ENCODE assay signal across 9 cellular contexts in genomic region chr5:14270212-14270702, GRCh38.
DNase-seq lines count a peak whose midpoint lies in the region; ATAC-seq, FAIRE-seq and TF ChIP-seq lines count a peak whose summit lies in the region.
"Had no signal": no experiment of that assay in that cellular context is flagged by ENCODE, and none has a peak within 500 bp of the region (broad histone marks: within the 10 kb centered on the region; RNA-seq: fewer than 3 reads in every experiment).

No MANE protein-coding gene starts in this region.

- ATAC-seq in GM18867 (IDR thresholded peaks at IDR 0.05; ENCODE audit: unreplicated experiment) (peak; percentile 73), GM12878 (peak; percentile 80)
- no peak for ATAC-seq in effector memory CD8-positive, alpha-beta T cell (replicated peaks)

- peak; percentile 93 for TF ChIP-seq RAD21 in GM12878 (IDR thresholded peaks at IDR 0.05; ENCODE audit: insufficient read depth, low read depth, low read length)

- H3K4me2 ChIP-seq in GM12878 (ENCODE audit: control insufficient read depth, insufficient read depth), result no peak overlapping the region

- TF ChIP-seq CTCF in AG10803 (conservative IDR thresholded peaks at IDR 0.05; ENCODE audit: low read length) (peak; percentile 88), GM12878 (IDR thresholded peaks at IDR 0.05 in 2 of 3, conservative IDR thresholded peaks at IDR 0.05 in 1 of 3; ENCODE audit: control insufficient read depth in 2 of 3, extremely low read depth in 1 of 3, insufficient read depth in 1 of 3, low read depth in 3 of 3, low read length in 3 of 3) (peak; percentile 77 to 78 (median 78))

- BruUV-seq in GM12878 (replicated peaks; lab: Mats Ljungman, UMichigan), result no TSS peak

- RAD21 ChIA-PET in GM12878 (lab: Charles Lee; ENCODE audit: unreplicated experiment), result interaction anchor here (0.7 to 5.6 kb wide), 27 partner anchors 10 to 279 kb away, joined by 3 to 72 read pairs (median 5); partner anchors contain the start of gene TRIO

- no peaks in the 10 kb centered on the region; the same call in 1 of the 2 replicates for H4K20me1 ChIP-seq in GM12878 (ENCODE audit: control insufficient read depth, insufficient read depth)

- no peak for TF ChIP-seq POLR2A in GM12878 (IDR thresholded peaks at IDR 0.05; ENCODE audit: low read depth, low read length)

- H3K36me3 ChIP-seq in GM12878 (ENCODE audit: control insufficient read depth in 2 of 2, insufficient read depth in 2 of 2, low read length in 1 of 2), result peaks cover 3 to 5% of the 10 kb centered on the region in 2 experiments; a peak in 3 of 4 replicates

- no peaks in the 10 kb centered on the region for H3K36me3 Mint-ChIP-seq in immature natural killer cell
- H3K36me3 Mint-ChIP-seq in effector memory CD8-positive, alpha-beta T cell (ENCODE audit: insufficient read depth), result peaks cover 3% of the 10 kb centered on the region
- H3K36me3 Mint-ChIP-seq: natural killer cell treated with Interleukin-12 subunit alpha and Interleukin-12 subunit beta and Interleukin-15 and Interleukin-18, amount 100 ng/mL, for 72 hours had no signal

- H3K4me3 Mint-ChIP-seq in immature natural killer cell, result no peak overlapping the region
- no peak overlapping the region for H3K4me3 Mint-ChIP-seq in effector memory CD8-positive, alpha-beta T cell
- H3K4me3 Mint-ChIP-seq: natural killer cell treated with Interleukin-12 subunit alpha and Interleukin-12 subunit beta and Interleukin-15 and Interleukin-18, amount 100 ng/mL, for 72 hours had no signal

- H3K27ac ChIP-seq in GM12878 (ENCODE audit: control insufficient read depth, insufficient read depth), result peak overlapping the region; percentile 19; the same call in 1 of the 2 replicates

- no peaks in the 10 kb centered on the region for H3K9me3 ChIP-seq in GM12878 (replicated peaks; ENCODE audit: control insufficient read depth, insufficient read depth, low read length)

- H2AFZ ChIP-seq in GM12878 (ENCODE audit: control insufficient read depth, low read depth, low read length), result no peak overlapping the region

- POLR2A ChIA-PET in GM12878 (lab: Charles Lee), result interaction anchor here (0.6 to 3.5 kb wide), 12 partner anchors 17 to 161 kb away, joined by 3 to 14 read pairs (median 5); no protein-coding TSS in a partner anchor

- H3K4me1 ChIP-seq in GM12878 (ENCODE audit: control insufficient read depth, insufficient read depth, low read length), result peaks cover 20% of the 10 kb centered on the region

- TF ChIP-seq EP300 in GM12878 (IDR thresholded peaks at IDR 0.05; ENCODE audit: borderline replicate concordance in 1 of 2, control insufficient read depth in 1 of 2, low read depth in 2 of 2, low read length in 2 of 2), result no peak

- H3K27me3 ChIP-seq in GM12878 (replicated peaks in 1 of 2; ENCODE audit: control insufficient read depth in 2 of 2, insufficient read depth in 2 of 2, low read length in 1 of 2), result no peaks in the 10 kb centered on the region

- no peak overlapping the region for H3K27ac Mint-ChIP-seq in immature natural killer cell
- no peak overlapping the region for H3K27ac Mint-ChIP-seq in effector memory CD8-positive, alpha-beta T cell
- H3K27ac Mint-ChIP-seq: natural killer cell treated with Interleukin-12 subunit alpha and Interleukin-12 subunit beta and Interleukin-15 and Interleukin-18, amount 100 ng/mL, for 72 hours had no signal

- intact Hi-C loops in GM12878 (cut with micrococcal nuclease; ENCODE audit: unreplicated experiment), result loop anchor here (1.0 to 2.0 kb wide), 3 partner anchors 126 to 277 kb away; no protein-coding TSS in a partner anchor

- no peak overlapping the region for H3K9ac ChIP-seq in GM12878 (ENCODE audit: control insufficient read depth, insufficient read depth, low read length)

- in situ Hi-C loops in GM12878 (cut with MboI), result no loop called here

- peaks cover 56% of the 10 kb centered on the region for H3K79me2 ChIP-seq in GM12878 (ENCODE audit: control insufficient read depth, insufficient read depth, low read length)

- H3K9me3 Mint-ChIP-seq in immature natural killer cell, result no peaks in the 10 kb centered on the region
- no peaks in the 10 kb centered on the region for H3K9me3 Mint-ChIP-seq in effector memory CD8-positive, alpha-beta T cell
- H3K9me3 Mint-ChIP-seq: natural killer cell treated with Interleukin-12 subunit alpha and Interleukin-12 subunit beta and Interleukin-15 and Interleukin-18, amount 100 ng/mL, for 72 hours had no signal

- CTCF ChIA-PET in GM12878 (lab: Yijun Ruan, JAX), result interaction anchor here (0.6 to 10.4 kb wide), 45 partner anchors 10 to 378 kb away, joined by 3 to 137 read pairs (median 5); no protein-coding TSS in a partner anchor

- SMC1A ChIA-PET in GM12878 (lab: Charles Lee; ENCODE audit: uncharacterized antibody, unreplicated experiment), result interaction anchor here (0.7 to 6.5 kb wide), 38 partner anchors 9 to 378 kb away, joined by 3 to 136 read pairs (median 5); no protein-coding TSS in a partner anchor

- H3K4me3 ChIP-seq in AG10803 (ENCODE audit: low read length) (no peak overlapping the region), GM12878 (no peak overlapping the region)

- peak; percentile 70 for DNase-seq in AG10803 (ENCODE audit: low read depth)
- DNase-seq in HPDE6-E6E7 (ENCODE audit: extremely low spot score), result peak; percentile 49
- peak; percentile 54 to 82 for DNase-seq in NCI-H526 (lab: John Stamatoyannopoulos, UW)
- no peak for DNase-seq in GM12878 (ENCODE audit: low read depth, low spot score)
- peak; percentile 29 to 43 (median 40) for DNase-seq in immature natural killer cell
- peak; percentile 57 for DNase-seq in stromal cell of bone marrow (ENCODE audit: low read depth)
- no peak for DNase-seq in effector memory CD8-positive, alpha-beta T cell

- FAIRE-seq in GM12878 (lab: Jason Lieb, UNC), result no peak

- peaks cover 0 to 2% (median 0%) of the 10 kb centered on the region in 3 donors for H3K27me3 Mint-ChIP-seq in immature natural killer cell (ENCODE audit: low read depth in 3 of 3)
- peaks cover 13 to 30% of the 10 kb centered on the region in 2 donors for H3K27me3 Mint-ChIP-seq in effector memory CD8-positive, alpha-beta T cell

- WGBS in GM12878 (ENCODE audit: insufficient coverage, insufficient replicate concordance, low lambda C conversion rate, missing lambda C conversion rate), result 25% methylated on average over 3 of the region's 3 CpGs

- peaks cover 0 to 4% of the 10 kb centered on the region in 2 donors for H3K4me1 Mint-ChIP-seq in immature natural killer cell
- no peaks in the 10 kb centered on the region for H3K4me1 Mint-ChIP-seq in effector memory CD8-positive, alpha-beta T cell (ENCODE audit: low read depth in 2 of 2)

TF ChIP-seq in GM12878, 131 proteins besides CTCF, POLR2A, EP300 and RAD21 (continues in another document):
- peak; percentile 70; the same call in 1 of the 2 replicates for TF ChIP-seq MEF2A (IDR thresholded peaks at IDR 0.05; ENCODE audit: insufficient read depth, low read depth, low read length)
- TF ChIP-seq SRF (IDR thresholded peaks at IDR 0.05; ENCODE audit: low read depth in 2 of 2, low read length in 2 of 2), result no peak
- no peak for TF ChIP-seq ELK1 (IDR thresholded peaks at IDR 0.05; ENCODE audit: low read depth, low read length)
- no peak for TF ChIP-seq CEBPB (IDR thresholded peaks at IDR 0.05; ENCODE audit: borderline replicate concordance in 1 of 2, low read depth in 2 of 2, low read length in 2 of 2)
- no peak for TF ChIP-seq ASH2L (IDR thresholded peaks at IDR 0.05; ENCODE audit: borderline replicate concordance, low read depth)
- TF ChIP-seq RUNX3 (IDR thresholded peaks at IDR 0.05; ENCODE audit: low read length), result peak; percentile 22; the same call in 1 of the 2 replicates
- no peak for TF ChIP-seq BCL3 (IDR thresholded peaks at IDR 0.05; ENCODE audit: borderline replicate concordance, insufficient read depth, low read depth, low read length, poor library complexity, severe bottlenecking)
- no peak for TF ChIP-seq IKZF2 (IDR thresholded peaks at IDR 0.05)
- TF ChIP-seq FOXM1 (IDR thresholded peaks at IDR 0.05; ENCODE audit: low read depth, low read length), result peak; percentile 30; the same call in 1 of the 2 replicates
- TF ChIP-seq PKNOX1 (IDR thresholded peaks at IDR 0.05), result no peak
- TF ChIP-seq SMC3 (IDR thresholded peaks at IDR 0.05; ENCODE audit: borderline replicate concordance, low read length), result peak; percentile 82; the same call in 1 of the 2 replicates
- TF ChIP-seq EED (IDR thresholded peaks at IDR 0.05; ENCODE audit: low read depth), result no peak
- no peak for TF ChIP-seq YBX1 (IDR thresholded peaks at IDR 0.05)
- TF ChIP-seq PML (IDR thresholded peaks at IDR 0.05; ENCODE audit: low read length), result no peak

Comparison
In these comparisons a context has a peak if more than half of its experiments do, and no peak if none do; other contexts are left out.
1. DNase-seq: peak in AG10803 (single experiment), HPDE6-E6E7 (single experiment), NCI-H526 (2 of 2), immature natural killer cell (3 of 3) and stromal cell of bone marrow (single experiment); none in GM12878 (single experiment) and effector memory CD8-positive, alpha-beta T cell (0 of 3).